Comparison of ENCODE assay signal across 12 cellular contexts in genomic region chr10:68096913-68097509, GRCh38. TPM values are rescaled to one million over a fixed set of nuclear protein-coding genes. Genes with fewer than 3 reads are reported as not detected.
A peak's percentile ranks its signal among the peaks of the same experiment; 100 is the strongest.
DNase-seq lines count a peak whose midpoint lies in the region; ATAC-seq and TF ChIP-seq lines count a peak whose summit lies in the region.
"Had no signal": no experiment of that assay in that cellular context is flagged by ENCODE, and none has a peak within 500 bp of the region (broad histone marks: within the 10 kb centered on the region; RNA-seq: fewer than 3 reads in every experiment).

No MANE protein-coding gene starts in this region.

- H2AFZ ChIP-seq in H9 (ENCODE audit: low read length), result no peak overlapping the region

- no peaks in the 10 kb centered on the region for H3K27me3 ChIP-seq in H9 (ENCODE audit: insufficient read depth, low read length)

- peaks cover 4 to 11% of the 10 kb centered on the region in 2 experiments; a peak in 2 of 4 replicates for H3K4me1 Mint-ChIP-seq in H9
- H3K4me1 Mint-ChIP-seq: activated naive CD4-positive, alpha-beta T cell treated with anti-CD3 and anti-CD28 coated beads, Interleukin-2, amount 50 U/mL, for 24 hours; memory B cell had no signal

- H3K14ac ChIP-seq in H9 (ENCODE audit: insufficient read depth, low read length), result no peak overlapping the region

- no peaks in the 10 kb centered on the region for H3K23me2 ChIP-seq in H9 (ENCODE audit: insufficient read length, low read depth, low read length, poor library complexity, severe bottlenecking)

- no peak overlapping the region for H2BK12ac ChIP-seq in H9 (ENCODE audit: insufficient read length, low read depth, low read length)

- H4K91ac ChIP-seq in H9 (ENCODE audit: insufficient read length, low read depth, low read length), result no peak overlapping the region

- no peak overlapping the region for H2BK15ac ChIP-seq in H9 (ENCODE audit: low read depth, low read length)

- H3K4ac ChIP-seq in H9 (ENCODE audit: low read depth, low read length), result no peak overlapping the region

- no peaks in the 10 kb centered on the region for H4K20me1 ChIP-seq in H9 (ENCODE audit: control insufficient read depth, insufficient read depth, insufficient read length)

- no peak overlapping the region for H2AK5ac ChIP-seq in H9 (ENCODE audit: insufficient read length, low read length)

- H2BK20ac ChIP-seq in H9 (ENCODE audit: low read depth, low read length, poor library complexity, severe bottlenecking), result no peak overlapping the region

- no peaks in the 10 kb centered on the region for H3K9me3 ChIP-seq in H9 (ENCODE audit: control insufficient read depth, low read depth, low read length)

- H3K4me1 ChIP-seq in H9 (ENCODE audit: insufficient read depth, low read length), result no peaks in the 10 kb centered on the region; the same call in 1 of the 2 replicates

- H3T11ph ChIP-seq in H9 (ENCODE audit: low read length), result no peak overlapping the region

- no peak overlapping the region for H4K8ac ChIP-seq in H9 (replicated peaks; ENCODE audit: insufficient read length, low read depth, low read length)

- H3K23ac ChIP-seq in H9 (ENCODE audit: insufficient read length, low read depth, low read length), result no peak overlapping the region

- H3K27ac ChIP-seq in H9 (ENCODE audit: insufficient read length, low read depth, low read length), result no peak overlapping the region

- no peaks in the 10 kb centered on the region for H3K79me1 ChIP-seq in H9 (ENCODE audit: insufficient read depth, low read depth, low read length, poor library complexity, severe bottlenecking)

- H4K5ac ChIP-seq in H9 (ENCODE audit: insufficient read length, low read depth, low read length), result no peak overlapping the region

- WGBS in H9 (ENCODE audit: extremely low coverage, insufficient read length, low lambda C conversion rate), result no CpG with 5 or more reads among the region's 4 CpGs

- no peak overlapping the region for H3K56ac ChIP-seq in H9 (ENCODE audit: insufficient read length, low read depth, low read length)

- H3K79me2 ChIP-seq in H9 (ENCODE audit: insufficient read depth, low read length), result no peaks in the 10 kb centered on the region

- H2BK120ac ChIP-seq in H9 (ENCODE audit: low read depth, low read length, poor library complexity, severe bottlenecking), result no peak overlapping the region

- peaks cover 0 to 4% (median 0%) of the 10 kb centered on the region in 3 experiments; a peak in 1 of 7 replicates for H3K36me3 Mint-ChIP-seq in H9 (ENCODE audit: insufficient read depth in 1 of 3, low read depth in 3 of 3)
- H3K36me3 Mint-ChIP-seq: activated naive CD4-positive, alpha-beta T cell treated with anti-CD3 and anti-CD28 coated beads, Interleukin-2, amount 50 U/mL, for 24 hours; memory B cell had no signal

- H3K4me3 ChIP-seq in fibroblast of the aortic adventitia (ENCODE audit: low read depth, low read length) (no peak overlapping the region), skeletal muscle cell (ENCODE audit: low read depth, low read length) (no peak overlapping the region)

- no peak overlapping the region for H3K4me3 Mint-ChIP-seq in H9
- H3K4me3 Mint-ChIP-seq: activated naive CD4-positive, alpha-beta T cell treated with anti-CD3 and anti-CD28 coated beads, Interleukin-2, amount 50 U/mL, for 24 hours; memory B cell; stimulated activated naive CD8-positive, alpha-beta T cell treated with anti-CD3 and anti-CD28 coated beads, Interleukin-15, Interleukin-2, amounts not matched to agents 100 ng/mL and 50 ng/mL, for 24 hours had no signal

- no peaks in the 10 kb centered on the region for H3K9me3 Mint-ChIP-seq in H9
- H3K9me3 Mint-ChIP-seq: activated naive CD4-positive, alpha-beta T cell treated with anti-CD3 and anti-CD28 coated beads, Interleukin-2, amount 50 U/mL, for 24 hours; memory B cell; stimulated activated naive CD8-positive, alpha-beta T cell treated with anti-CD3 and anti-CD28 coated beads, Interleukin-15, Interleukin-2, amounts not matched to agents 100 ng/mL and 50 ng/mL, for 24 hours had no signal

- no peak overlapping the region for H3K18ac ChIP-seq in H9 (ENCODE audit: insufficient read length, low read depth, low read length)

- no peaks in the 10 kb centered on the region for H3K27me3 Mint-ChIP-seq in H9 (ENCODE audit: low read depth)
- H3K27me3 Mint-ChIP-seq: memory B cell; stimulated activated naive CD8-positive, alpha-beta T cell treated with anti-CD3 and anti-CD28 coated beads, Interleukin-15, Interleukin-2, amounts not matched to agents 100 ng/mL and 50 ng/mL, for 24 hours had no signal

- TF ChIP-seq CTCF in H9 (conservative IDR thresholded peaks at IDR 0.05), result no peak
- no peak for TF ChIP-seq CTCF in fibroblast of the aortic adventitia (IDR thresholded peaks at IDR 0.05; ENCODE audit: insufficient read depth, low read length)

- H3K9ac ChIP-seq in H9 (ENCODE audit: extremely low read depth, insufficient read length, low read length), result no peak overlapping the region

- ATAC-seq in GM18870 (IDR thresholded peaks at IDR 0.05; ENCODE audit: unreplicated experiment) (no peak), HG03460 (IDR thresholded peaks at IDR 0.05; ENCODE audit: unreplicated experiment) (no peak)

- no peak overlapping the region for H2BK5ac ChIP-seq in H9 (ENCODE audit: insufficient read length, low read length)

- H3K27ac Mint-ChIP-seq in H9, result no peak overlapping the region
- H3K27ac Mint-ChIP-seq: activated naive CD4-positive, alpha-beta T cell treated with anti-CD3 and anti-CD28 coated beads, Interleukin-2, amount 50 U/mL, for 24 hours; memory B cell; stimulated activated naive CD8-positive, alpha-beta T cell treated with anti-CD3 and anti-CD28 coated beads, Interleukin-15, Interleukin-2, amounts not matched to agents 100 ng/mL and 50 ng/mL, for 24 hours had no signal

- H3K4me2 ChIP-seq in H9 (ENCODE audit: insufficient read depth, insufficient read length, low read length), result no peak overlapping the region

- peak; percentile 39 for DNase-seq in H9
- peak; percentile 91 for DNase-seq in RPMI7951 (ENCODE audit: low read depth)
- DNase-seq in fibroblast of the aortic adventitia (ENCODE audit: low read depth), result peak; percentile 90
- peak; percentile 78 for DNase-seq in skeletal muscle cell (ENCODE audit: low read depth)
- no peak for DNase-seq in T-helper 1 cell
- DNase-seq in stimulated activated naive CD4-positive, alpha-beta T cell treated with Interleukin-2 at 50 U/mL for 16 hours (lab: John Stamatoyannopoulos, UW), result no peak
- DNase-seq: NCI-H187 treated with DMSO at 0.1 percent for 48 hours had no signal

RNA-seq across cellular contexts. Expression of gene MYPN, which starts 12.3 kb away (rescaled TPM):
- total RNA-seq in H9 (2021), result not detected in 2 replicates
- total RNA-seq in RPMI7951 (2014; rRNA removed; shearing (Covaris generic)), result 1.4 and 1.8 TPM in 2 replicates
- 0.08 and 1.7 TPM in 2 replicates for total RNA-seq in fibroblast of the aortic adventitia (ENCODE audit: low replicate concordance)

RNA-seq across cellular contexts. Expression of gene HERC4, which starts 21.9 kb away (rescaled TPM):
- 24.5 and 28.3 TPM in 2 replicates for total RNA-seq in H9 (2021)
- 41.2 and 41.3 TPM in 2 replicates for total RNA-seq in RPMI7951 (2014; rRNA removed; shearing (Covaris generic))
- total RNA-seq in fibroblast of the aortic adventitia (ENCODE audit: low replicate concordance), result 49.7 and 131 TPM in 2 replicates

Comparison
In these comparisons a context has a peak if more than half of its experiments do, and no peak if none do; other contexts are left out.
1. DNase-seq: peak in H9 (single experiment), RPMI7951 (single experiment), fibroblast of the aortic adventitia (single experiment) and skeletal muscle cell (single experiment); none in T-helper 1 cell (0 of 5) and stimulated activated naive CD4-positive, alpha-beta T cell treated with Interleukin-2 at 50 U/mL for 16 hours (single experiment).